8 cellular contexts compared by ENCODE assay signal in the genomic region with DNA sequence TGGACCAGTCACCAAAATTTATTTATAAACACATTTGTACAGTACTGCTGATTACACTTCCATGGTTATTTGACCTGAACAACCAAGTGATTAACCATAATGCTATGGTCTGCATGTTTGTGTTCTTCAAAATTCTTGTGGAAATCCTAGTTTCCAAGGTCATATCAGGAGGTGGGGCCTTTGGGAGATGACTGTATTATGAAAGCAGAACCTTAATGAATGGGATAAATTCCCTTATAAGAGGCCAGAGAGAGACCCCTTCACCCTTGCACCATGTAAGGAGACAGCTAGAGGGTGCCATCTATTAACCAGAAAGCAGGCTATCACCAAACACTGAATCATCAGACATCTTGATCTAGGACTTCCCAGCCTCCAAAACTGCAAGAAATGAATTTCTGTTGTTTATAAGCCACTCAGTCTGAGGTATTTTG. TPM values are rescaled to one million over a fixed set of nuclear protein-coding genes. Genes with fewer than 3 reads are reported as not detected.
DNase-seq lines count a peak whose midpoint lies in the region; ATAC-seq and TF ChIP-seq lines count a peak whose summit lies in the region.

No MANE protein-coding gene starts in this region.

- DNase-seq in NCI-H1694 treated with DMSO at 0.1 percent for 48 hours (lab: John Stamatoyannopoulos, UW) (peak; percentile 14), NCI-H1694 (lab: John Stamatoyannopoulos, UW) (no peak), HFFc6 (peak; percentile 65), fibroblast of villous mesenchyme (ENCODE audit: low read depth) (peak; percentile 75)
- peak; percentile 3 to 21 for DNase-seq in stimulated activated naive CD8-positive, alpha-beta T cell treated with anti-CD3 and anti-CD28 coated beads, Interleukin-15, amount 100 ng/mL, for 72 hours
- no peak for DNase-seq in stimulated activated CD4-positive, alpha-beta T cell treated with anti-CD3 and anti-CD28 coated beads, Interleukin-4, amount 100 ng/mL, for 1 hour

- H3K4me3 Mint-ChIP-seq in HFFc6, result peak overlapping the region; percentile 92
- peak overlapping the region; percentile 37 for H3K4me3 Mint-ChIP-seq in T-helper 1 cell treated with Interleukin-12 subunit alpha and Interleukin-12 subunit beta and Interleukin-4 antibody, amounts not matched to agents 30 μg/mL and 1 μg/mL, for 36 hours
- H3K4me3 Mint-ChIP-seq in stimulated activated naive CD8-positive, alpha-beta T cell treated with anti-CD3 and anti-CD28 coated beads, Interleukin-15, amount 100 ng/mL, for 72 hours, result peak overlapping the region; percentile 60 to 96

- peak; percentile 41 for ATAC-seq in stimulated activated naive CD8-positive, alpha-beta T cell treated with anti-CD3 and anti-CD28 coated beads, Interleukin-15, amount 100 ng/mL, for 72 hours
- ATAC-seq in HG02840 (IDR thresholded peaks at IDR 0.05; ENCODE audit: low FRiP score, unreplicated experiment), result no peak

- H3K36me3 Mint-ChIP-seq in HFFc6 (ENCODE audit: low read depth), result no peaks in the 10 kb centered on the region
- H3K36me3 Mint-ChIP-seq in T-helper 1 cell treated with Interleukin-12 subunit alpha and Interleukin-12 subunit beta and Interleukin-4 antibody, amounts not matched to agents 30 μg/mL and 1 μg/mL, for 36 hours (ENCODE audit: low read depth), result peaks cover 5% of the 10 kb centered on the region

- peak overlapping the region; percentile 15 for H3K4me3 ChIP-seq in fibroblast of villous mesenchyme (ENCODE audit: low read depth, low read length)

- no peaks in the 10 kb centered on the region for H3K9me3 Mint-ChIP-seq in HFFc6
- no peaks in the 10 kb centered on the region for H3K9me3 Mint-ChIP-seq in T-helper 1 cell treated with Interleukin-12 subunit alpha and Interleukin-12 subunit beta and Interleukin-4 antibody, amounts not matched to agents 30 μg/mL and 1 μg/mL, for 36 hours
- H3K9me3 Mint-ChIP-seq in stimulated activated naive CD8-positive, alpha-beta T cell treated with anti-CD3 and anti-CD28 coated beads, Interleukin-15, amount 100 ng/mL, for 72 hours, result peaks cover 0 to 8% of the 10 kb centered on the region in 2 donors

- TF ChIP-seq CTCF in HFFc6 (IDR thresholded peaks at IDR 0.05), result peak; percentile 62
- peak; percentile 36 for TF ChIP-seq CTCF in fibroblast of villous mesenchyme (IDR thresholded peaks at IDR 0.05; ENCODE audit: insufficient read depth, low read depth, low read length)

- no peaks in the 10 kb centered on the region; the same call in 1 of the 2 replicates for H3K27me3 Mint-ChIP-seq in HFFc6 (ENCODE audit: insufficient read depth)
- H3K27me3 Mint-ChIP-seq in T-helper 1 cell treated with Interleukin-12 subunit alpha and Interleukin-12 subunit beta and Interleukin-4 antibody, amounts not matched to agents 30 μg/mL and 1 μg/mL, for 36 hours (ENCODE audit: low read depth), result peaks cover 4% of the 10 kb centered on the region
- H3K27me3 Mint-ChIP-seq in stimulated activated naive CD8-positive, alpha-beta T cell treated with anti-CD3 and anti-CD28 coated beads, Interleukin-15, amount 100 ng/mL, for 72 hours, result no peaks in the 10 kb centered on the region

- H3K4me1 Mint-ChIP-seq in HFFc6 (ENCODE audit: low read depth), result peaks cover 31% of the 10 kb centered on the region
- H3K4me1 Mint-ChIP-seq in T-helper 1 cell treated with Interleukin-12 subunit alpha and Interleukin-12 subunit beta and Interleukin-4 antibody, amounts not matched to agents 30 μg/mL and 1 μg/mL, for 36 hours (ENCODE audit: low read depth), result peaks cover 25% of the 10 kb centered on the region
- H3K4me1 Mint-ChIP-seq in stimulated activated naive CD8-positive, alpha-beta T cell treated with anti-CD3 and anti-CD28 coated beads, Interleukin-15, amount 100 ng/mL, for 72 hours, result peaks cover 41% of the 10 kb centered on the region

- peak overlapping the region; percentile 78 for H3K27ac Mint-ChIP-seq in HFFc6
- peak overlapping the region; percentile 22 for H3K27ac Mint-ChIP-seq in T-helper 1 cell treated with Interleukin-12 subunit alpha and Interleukin-12 subunit beta and Interleukin-4 antibody, amounts not matched to agents 30 μg/mL and 1 μg/mL, for 36 hours
- H3K27ac Mint-ChIP-seq in stimulated activated naive CD8-positive, alpha-beta T cell treated with anti-CD3 and anti-CD28 coated beads, Interleukin-15, amount 100 ng/mL, for 72 hours, result no peak overlapping the region

RNA-seq across cellular contexts. Expression of a gene that starts 1.9 kb away (rescaled TPM):
- total RNA-seq in HFFc6 (2021; fragmentation: NEBNext Ultra II Directional; extraction: Animal tissue kit (Norgen Biotek cat#: 25700)), result 10 to 100 TPM in 1 of 6 experiments, 1 to 10 TPM in 5; 6.9 to 10.1 (median 8.1) TPM
- 6.1 and 9.1 TPM in 2 replicates for total RNA-seq in fibroblast of villous mesenchyme

RNA-seq across cellular contexts. Expression of a gene that starts 28.3 kb away (rescaled TPM):
- 10 to 100 TPM; 88.0 to 98.1 (median 94.5) TPM for total RNA-seq in HFFc6 (2021; fragmentation: NEBNext Ultra II Directional; extraction: Animal tissue kit (Norgen Biotek cat#: 25700))
- 61.8 and 72.1 TPM in 2 replicates for total RNA-seq in fibroblast of villous mesenchyme

Comparison
In these comparisons a context has a peak if more than half of its experiments do, and no peak if none do; other contexts are left out.
1. DNase-seq: peak in NCI-H1694 treated with DMSO at 0.1 percent for 48 hours (single experiment), HFFc6 (single experiment), fibroblast of villous mesenchyme (single experiment) and stimulated activated naive CD8-positive, alpha-beta T cell treated with anti-CD3 and anti-CD28 coated beads, Interleukin-15, amount 100 ng/mL, for 72 hours (2 of 2); none in NCI-H1694 (single experiment) and stimulated activated CD4-positive, alpha-beta T cell treated with anti-CD3 and anti-CD28 coated beads, Interleukin-4, amount 100 ng/mL, for 1 hour (single experiment).
2. H3K27ac Mint-ChIP-seq: peak in HFFc6 (single experiment) and T-helper 1 cell treated with Interleukin-12 subunit alpha and Interleukin-12 subunit beta and Interleukin-4 antibody, amounts not matched to agents 30 μg/mL and 1 μg/mL, for 36 hours (single experiment); none in stimulated activated naive CD8-positive, alpha-beta T cell treated with anti-CD3 and anti-CD28 coated beads, Interleukin-15, amount 100 ng/mL, for 72 hours (0 of 2).
3. H3K4me3 Mint-ChIP-seq: peak in every context shown above with its lines; median percentile 92 in HFFc6; 78 in stimulated activated naive CD8-positive, alpha-beta T cell treated with anti-CD3 and anti-CD28 coated beads, Interleukin-15, amount 100 ng/mL, for 72 hours; 37 in T-helper 1 cell treated with Interleukin-12 subunit alpha and Interleukin-12 subunit beta and Interleukin-4 antibody, amounts not matched to agents 30 μg/mL and 1 μg/mL, for 36 hours.